In genomic region chrX:153336128-153336894, GRCh38 we compare ENCODE assay signal across 9 cellular contexts.
DNase-seq lines count a peak whose midpoint lies in the region; ATAC-seq and TF ChIP-seq lines count a peak whose summit lies in the region.
"Had no signal": no experiment of that assay in that cellular context is flagged by ENCODE, and none has a peak within 500 bp of the region (broad histone marks: within the 10 kb centered on the region; RNA-seq: fewer than 3 reads in every experiment).

No MANE protein-coding gene starts in this region.

- peaks cover 55% of the 10 kb centered on the region for H4K20me1 ChIP-seq in OCI-LY3 (ENCODE audit: insufficient read depth, low read length)

- peaks cover 36% of the 10 kb centered on the region for H3K4me1 ChIP-seq in OCI-LY3 (ENCODE audit: low read length)

- H3K4me2 ChIP-seq in OCI-LY3 (ENCODE audit: low read length): peak overlapping the region; percentile 93

- ATAC-seq in memory B cell (ENCODE audit: low read depth): no peak
- ATAC-seq in HG03439 (IDR thresholded peaks at IDR 0.05; ENCODE audit: unreplicated experiment): no peak
- no peak for ATAC-seq in HG03175 (IDR thresholded peaks at IDR 0.05; ENCODE audit: unreplicated experiment)

- peaks cover 5% of the 10 kb centered on the region for H3K27me3 Mint-ChIP-seq in T-helper 2 cell treated with Interferon-gamma antibody and Interleukin-4, amounts not matched to agents 5 μg/mL and 100 μg/mL, for 36 hours (ENCODE audit: low read depth)
- no peaks in the 10 kb centered on the region for H3K27me3 Mint-ChIP-seq in memory B cell

- peaks cover 73% of the 10 kb centered on the region for H3K79me2 ChIP-seq in OCI-LY3 (ENCODE audit: low read length)

- peaks cover 41% of the 10 kb centered on the region for H3K36me3 Mint-ChIP-seq in T-helper 2 cell treated with Interferon-gamma antibody and Interleukin-4, amounts not matched to agents 5 μg/mL and 100 μg/mL, for 36 hours (ENCODE audit: low read depth)
- peaks cover 18% of the 10 kb centered on the region for H3K36me3 Mint-ChIP-seq in memory B cell

- H3K4me3 ChIP-seq in OCI-LY3 (ENCODE audit: low read length): peak overlapping the region; percentile 100

- H3K4me3 Mint-ChIP-seq in T-helper 2 cell treated with Interferon-gamma antibody and Interleukin-4, amounts not matched to agents 5 μg/mL and 100 μg/mL, for 36 hours: peak overlapping the region; percentile 83
- peak overlapping the region; percentile 73 for H3K4me3 Mint-ChIP-seq in memory B cell

- no peak for TF ChIP-seq CTCF in OCI-LY3 (IDR thresholded peaks at IDR 0.05; ENCODE audit: low read depth, low read length)

- peak overlapping the region; percentile 27 for H3K27ac Mint-ChIP-seq in T-helper 2 cell treated with Interferon-gamma antibody and Interleukin-4, amounts not matched to agents 5 μg/mL and 100 μg/mL, for 36 hours
- H3K27ac Mint-ChIP-seq in memory B cell: peak overlapping the region; percentile 48

- no peaks in the 10 kb centered on the region for H3K9me3 ChIP-seq in OCI-LY3 (ENCODE audit: insufficient read depth, low read length)

- no peak overlapping the region for H2AFZ ChIP-seq in OCI-LY3 (ENCODE audit: low read depth, low read length)

- peaks cover 51% of the 10 kb centered on the region for H3K4me1 Mint-ChIP-seq in T-helper 2 cell treated with Interferon-gamma antibody and Interleukin-4, amounts not matched to agents 5 μg/mL and 100 μg/mL, for 36 hours (ENCODE audit: low read depth)
- peaks cover 20% of the 10 kb centered on the region for H3K4me1 Mint-ChIP-seq in memory B cell

- no peak for DNase-seq in T-helper 2 cell treated with Interferon-gamma antibody and Interleukin-4, amounts not matched to agents 5 μg/mL and 100 μg/mL, for 36 hours (ENCODE audit: low spot score)
- DNase-seq in T-helper 2 cell (no peak), GM19240 (ENCODE audit: insufficient read length, low spot score) (peak; percentile 35), memory B cell (ENCODE audit: low spot score in 2 of 2) (no peak), CD1c-positive myeloid dendritic cell (ENCODE audit: extremely low spot score) (no peak)
- DNase-seq: 8988T had no signal

- peak overlapping the region; percentile 86 for H3K27ac ChIP-seq in OCI-LY3 (ENCODE audit: low read length)

- H3K36me3 ChIP-seq in OCI-LY3 (replicated peaks; ENCODE audit: low read depth, low read length): peaks cover 44% of the 10 kb centered on the region

- no peaks in the 10 kb centered on the region for H3K27me3 ChIP-seq in OCI-LY3 (ENCODE audit: low read depth, low read length)

- H3K9me3 Mint-ChIP-seq in T-helper 2 cell treated with Interferon-gamma antibody and Interleukin-4, amounts not matched to agents 5 μg/mL and 100 μg/mL, for 36 hours: peaks cover 13% of the 10 kb centered on the region
- H3K9me3 Mint-ChIP-seq in memory B cell: peaks cover 2% of the 10 kb centered on the region

- H3K9ac ChIP-seq in OCI-LY3 (ENCODE audit: low read length): peak overlapping the region; percentile 97
